ENCODE assay signal across 9 cellular contexts in genomic region chr12:101743724-101744472, GRCh38. TPM values are rescaled to one million over a fixed set of nuclear protein-coding genes. Genes with fewer than 3 reads are reported as not detected.
DNase-seq lines count a peak whose midpoint lies in the region; ATAC-seq and TF ChIP-seq lines count a peak whose summit lies in the region.
"Had no signal": no experiment of that assay in that cellular context is flagged by ENCODE, and none has a peak within 500 bp of the region (broad histone marks: within the 10 kb centered on the region; RNA-seq: fewer than 3 reads in every experiment).

No MANE protein-coding gene starts in this region.

- no peak overlapping the region for H3K27ac ChIP-seq in left ventricle myocardium inferior (replicated peaks)
- H3K27ac ChIP-seq in upper lobe of right lung, result no peak overlapping the region
- peak overlapping the region in 1 of 4 donors; percentile 5 for H3K27ac ChIP-seq in gastroesophageal sphincter

- TF ChIP-seq EP300 in gastroesophageal sphincter (IDR thresholded peaks at IDR 0.05), result no peak

- TF ChIP-seq POLR2A in gastroesophageal sphincter (IDR thresholded peaks at IDR 0.05), result no peak

- 73 to 74% methylated on average over 5 to 10 of the region's 10 CpGs for WGBS in gastroesophageal sphincter (ENCODE audit: low coverage in 1 of 2), 2 donors

- ATAC-seq in Right ventricle myocardium inferior (no peak), HG02852 (IDR thresholded peaks at IDR 0.05; ENCODE audit: unreplicated experiment) (peak; percentile 98), upper lobe of right lung (peak; percentile 39), gastroesophageal sphincter (no peak)

- no peak overlapping the region for H3K4me3 ChIP-seq in left ventricle myocardium inferior
- no peak overlapping the region for H3K4me3 ChIP-seq in upper lobe of right lung
- no peak overlapping the region for H3K4me3 ChIP-seq in gastroesophageal sphincter

- H3K27me3 Mint-ChIP-seq in T-helper 2 cell treated with Interferon-gamma antibody and Interleukin-4, amounts not matched to agents 5 μg/mL and 100 μg/mL, for 36 hours (ENCODE audit: low read depth), result no peaks in the 10 kb centered on the region
- no peaks in the 10 kb centered on the region for H3K27me3 Mint-ChIP-seq in progenitor cell of endocrine pancreas

- H3K9me3 Mint-ChIP-seq in T-helper 2 cell treated with Interferon-gamma antibody and Interleukin-4, amounts not matched to agents 5 μg/mL and 100 μg/mL, for 36 hours, result no peaks in the 10 kb centered on the region
- no peaks in the 10 kb centered on the region for H3K9me3 Mint-ChIP-seq in progenitor cell of endocrine pancreas (ENCODE audit: low read depth)

- H3K27me3 ChIP-seq in left ventricle myocardium inferior (ENCODE audit: low read depth) (no peaks in the 10 kb centered on the region), upper lobe of right lung (no peaks in the 10 kb centered on the region), gastroesophageal sphincter (no peaks in the 10 kb centered on the region)

- H3K9me3 ChIP-seq in left ventricle myocardium inferior (replicated peaks) (no peaks in the 10 kb centered on the region), upper lobe of right lung (no peaks in the 10 kb centered on the region), gastroesophageal sphincter (no peaks in the 10 kb centered on the region)

- H3K4me3 Mint-ChIP-seq in T-helper 2 cell treated with Interferon-gamma antibody and Interleukin-4, amounts not matched to agents 5 μg/mL and 100 μg/mL, for 36 hours, result no peak overlapping the region
- H3K4me3 Mint-ChIP-seq in progenitor cell of endocrine pancreas (ENCODE audit: low read depth), result no peak overlapping the region

- peaks cover 38% of the 10 kb centered on the region for H3K36me3 Mint-ChIP-seq in T-helper 2 cell treated with Interferon-gamma antibody and Interleukin-4, amounts not matched to agents 5 μg/mL and 100 μg/mL, for 36 hours (ENCODE audit: low read depth)
- peaks cover 12% of the 10 kb centered on the region for H3K36me3 Mint-ChIP-seq in progenitor cell of endocrine pancreas (ENCODE audit: insufficient read depth)

- H3K36me3 ChIP-seq in left ventricle myocardium inferior (peaks cover 78% of the 10 kb centered on the region), upper lobe of right lung (peaks cover 68% of the 10 kb centered on the region), gastroesophageal sphincter (peaks cover 4 to 77% of the 10 kb centered on the region in 2 donors)

- H3K4me1 ChIP-seq in left ventricle myocardium inferior, result peaks cover 4% of the 10 kb centered on the region
- peaks cover 4% of the 10 kb centered on the region for H3K4me1 ChIP-seq in upper lobe of right lung
- H3K4me1 ChIP-seq in gastroesophageal sphincter, result no peaks in the 10 kb centered on the region

- DNase-seq in Right ventricle myocardium inferior (ENCODE audit: missing footprints) (peak; percentile 35), left ventricle myocardium inferior (no peak), upper lobe of right lung (no peak), progenitor cell of endocrine pancreas (ENCODE audit: low spot score, unreplicated experiment) (no peak), A172 (ENCODE audit: low spot score) (no peak)
- no peak for DNase-seq in T-helper 2 cell treated with Interferon-gamma antibody and Interleukin-4, amounts not matched to agents 5 μg/mL and 100 μg/mL, for 36 hours (ENCODE audit: low spot score)
- DNase-seq: NCI-H2227 treated with DMSO at 0.1 percent for 48 hours had no signal

- intact Hi-C loops in Right ventricle myocardium inferior (cut with DNase I) (no loop called here), left ventricle myocardium inferior (cut with micrococcal nuclease) (no loop called here), upper lobe of right lung (cut with DNase I) (no loop called here)

- TF ChIP-seq CTCF in left ventricle myocardium inferior (IDR thresholded peaks at IDR 0.05; ENCODE audit: borderline replicate concordance), result no peak
- no peak for TF ChIP-seq CTCF in upper lobe of right lung (IDR thresholded peaks at IDR 0.05)
- no peak for TF ChIP-seq CTCF in progenitor cell of endocrine pancreas (IDR thresholded peaks at IDR 0.05; ENCODE audit: unreplicated experiment)
- TF ChIP-seq CTCF in gastroesophageal sphincter (IDR thresholded peaks at IDR 0.05), result no peak

- peak overlapping the region; percentile 31 for H3K27ac Mint-ChIP-seq in T-helper 2 cell treated with Interferon-gamma antibody and Interleukin-4, amounts not matched to agents 5 μg/mL and 100 μg/mL, for 36 hours
- H3K27ac Mint-ChIP-seq in progenitor cell of endocrine pancreas, result no peak overlapping the region

- H3K4me1 Mint-ChIP-seq in T-helper 2 cell treated with Interferon-gamma antibody and Interleukin-4, amounts not matched to agents 5 μg/mL and 100 μg/mL, for 36 hours (ENCODE audit: low read depth), result peaks cover 4% of the 10 kb centered on the region
- peaks cover 4% of the 10 kb centered on the region for H3K4me1 Mint-ChIP-seq in progenitor cell of endocrine pancreas (ENCODE audit: low read depth)

RNA-seq across cellular contexts. Expression of gene SYCP3, which starts 4.6 kb away (rescaled TPM):
- total RNA-seq in Right ventricle myocardium inferior, result not detected
- total RNA-seq in left ventricle myocardium inferior, result not detected
- 0.64 TPM for total RNA-seq in upper lobe of right lung
- total RNA-seq in progenitor cell of endocrine pancreas, result not detected in 2 replicates
- total RNA-seq in A172 (2014; rRNA removed; shearing (Covaris generic)), result not detected in 2 replicates
- under 1 TPM in 1 of 4 donors, not detected in 3; 0.13 TPM for total RNA-seq in gastroesophageal sphincter

RNA-seq across cellular contexts. Expression of gene CHPT1, which starts 46.5 kb away (rescaled TPM):
- total RNA-seq in Right ventricle myocardium inferior, result 128 TPM
- 132 TPM for total RNA-seq in left ventricle myocardium inferior
- total RNA-seq in upper lobe of right lung, result 71.4 TPM
- total RNA-seq in progenitor cell of endocrine pancreas, result 15.2 and 18.0 TPM in 2 replicates
- total RNA-seq in A172 (2014; rRNA removed; shearing (Covaris generic)), result 49.3 and 53.7 TPM in 2 replicates
- total RNA-seq in gastroesophageal sphincter, result 100 to 1,000 TPM in 1 of 4 donors, 10 to 100 TPM in 3; 47.3 to 130 (median 49.6) TPM

Comparison
In these comparisons a context has a peak if more than half of its experiments do, and no peak if none do; other contexts are left out.
1. ATAC-seq: peak in HG02852 (single experiment) and upper lobe of right lung (single experiment); none in Right ventricle myocardium inferior (single experiment) and gastroesophageal sphincter (single experiment).